15 cellular contexts compared by ENCODE assay signal in the genomic region with DNA sequence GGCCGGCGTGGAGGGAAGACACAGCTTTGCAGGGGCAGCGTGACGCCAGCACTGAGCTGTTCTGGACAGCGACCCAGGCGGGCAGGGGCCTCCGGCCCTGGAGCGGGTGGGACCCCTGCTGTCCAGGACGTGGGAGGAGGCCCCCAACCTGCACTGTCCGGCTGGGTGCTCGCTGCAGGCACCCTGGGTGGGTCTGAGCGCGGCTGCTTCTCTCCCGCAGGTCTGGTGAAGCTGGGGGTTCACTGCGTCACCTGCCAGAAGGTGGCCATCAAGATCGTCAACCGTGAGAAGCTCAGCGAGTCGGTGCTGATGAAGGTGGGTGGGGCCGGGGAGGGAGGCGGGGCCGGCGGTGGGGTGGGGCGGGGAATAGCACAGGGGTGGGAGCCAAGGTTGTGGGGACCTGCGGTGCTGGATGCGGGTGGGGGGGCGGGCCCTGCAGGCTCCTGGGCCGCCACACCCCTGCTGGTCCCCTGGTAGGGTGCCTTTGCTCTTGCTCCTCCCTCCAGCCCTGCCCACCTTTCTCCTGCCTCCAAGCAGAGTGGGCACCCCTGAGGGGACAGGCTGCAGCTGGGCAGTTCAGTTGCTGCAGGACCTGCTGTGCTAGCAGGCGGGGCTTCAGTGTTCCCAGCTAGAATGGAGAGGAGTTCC. TPM values are rescaled to one million over a fixed set of nuclear protein-coding genes. Genes with fewer than 3 reads are reported as not detected.
DNase-seq lines count a peak whose midpoint lies in the region; ATAC-seq, FAIRE-seq and TF ChIP-seq lines count a peak whose summit lies in the region.
"Had no signal": no experiment of that assay in that cellular context is flagged by ENCODE, and none has a peak within 500 bp of the region (broad histone marks: within the 10 kb centered on the region; RNA-seq: fewer than 3 reads in every experiment).

No MANE protein-coding gene starts in this region.

- intact Hi-C loops in A673 (cut with micrococcal nuclease; ENCODE audit: unreplicated experiment) = no loop called here
- intact Hi-C loops in Caco-2 (cut with micrococcal nuclease; ENCODE audit: unreplicated experiment) = no loop called here

- POLR2A ChIA-PET in A673 (lab: Charles Lee; ENCODE audit: low non-redundant PET) = no interaction called here
- POLR2A ChIA-PET in Caco-2 (lab: Charles Lee) = no interaction called here

- no peaks in the 10 kb centered on the region for H3K4me1 Mint-ChIP-seq in Caco-2 (ENCODE audit: low read depth, unreplicated experiment)
- H3K4me1 Mint-ChIP-seq: activated T-helper 17 cell treated with anti-CD3 and anti-CD28 coated beads, Interleukin-2, amount 50 U/mL, for 72 hours; CD14-positive monocyte had no signal

- no peak for ATAC-seq in left lobe of liver
- ATAC-seq: activated T-helper 17 cell treated with anti-CD3 and anti-CD28 coated beads, Interleukin-2, amount 50 U/mL, for 72 hours had no signal

- H3K9me3 ChIP-seq in A673 (ENCODE audit: low read depth, low read length, poor library complexity, severe bottlenecking) (no peaks in the 10 kb centered on the region), Caco-2 (no peaks in the 10 kb centered on the region)

- no peaks in the 10 kb centered on the region for H3K27me3 Mint-ChIP-seq in Caco-2 (ENCODE audit: insufficient read depth, unreplicated experiment)
- H3K27me3 Mint-ChIP-seq: activated T-helper 17 cell treated with anti-CD3 and anti-CD28 coated beads, Interleukin-2, amount 50 U/mL, for 72 hours had no signal

- CTCF ChIA-PET in A673 (lab: Charles Lee) (no interaction called here), Caco-2 (lab: Charles Lee) (no interaction called here)

- H3K4me3 ChIP-seq in A673 (ENCODE audit: low read depth, low read length, poor library complexity, severe bottlenecking) (no peak overlapping the region), Caco-2 (ENCODE audit: low read depth, low read length) (no peak overlapping the region)

- no peaks in the 10 kb centered on the region for H3K36me3 ChIP-seq in A673 (ENCODE audit: insufficient read depth, low read length, poor library complexity, severe bottlenecking)
- H3K36me3 ChIP-seq in Caco-2 (ENCODE audit: control insufficient read depth, insufficient read depth, low read length) = no peaks in the 10 kb centered on the region

- H3K27ac Mint-ChIP-seq in Caco-2 (ENCODE audit: unreplicated experiment) = no peak overlapping the region
- H3K27ac Mint-ChIP-seq: activated T-helper 17 cell treated with anti-CD3 and anti-CD28 coated beads, Interleukin-2, amount 50 U/mL, for 72 hours; CD14-positive monocyte had no signal

- H3K27me3 ChIP-seq in A673 (replicated peaks; ENCODE audit: insufficient read depth, low read depth, low read length, poor library complexity) (no peaks in the 10 kb centered on the region), Caco-2 (replicated peaks; ENCODE audit: control insufficient read depth, insufficient read depth, low read length) (no peaks in the 10 kb centered on the region)

- H3K4me3 Mint-ChIP-seq in Caco-2 (ENCODE audit: unreplicated experiment) = no peak overlapping the region
- H3K4me3 Mint-ChIP-seq: activated T-helper 17 cell treated with anti-CD3 and anti-CD28 coated beads, Interleukin-2, amount 50 U/mL, for 72 hours had no signal

- DNase-seq in A673 (ENCODE audit: low spot score) = peak; percentile 17
- peak; percentile 72 for DNase-seq in GM13977 (ENCODE audit: low spot score)
- peak; percentile 57 to 79 for DNase-seq in NCI-H526 (lab: John Stamatoyannopoulos, UW)
- peak; percentile 68 for DNase-seq in germinal center (ENCODE audit: low spot score)
- DNase-seq in left lobe of liver (ENCODE audit: low spot score) = no peak
- no peak for DNase-seq in D721Med (ENCODE audit: insufficient read length, low spot score)
- DNase-seq in KG1 (lab: John Stamatoyannopoulos, UW) = no peak
- no peak for DNase-seq in Caco-2
- DNase-seq: activated CD4-positive, CD25-positive, alpha-beta regulatory T cell treated with anti-CD3 and anti-CD28 coated beads, Interleukin-2, amount 50 U/mL, for 72 hours; foreskin fibroblast; NCI-H1048; right cardiac atrium had no signal

- in situ Hi-C loops in GM13977 (cut with MboI; ENCODE audit: low pct_unique_long_range_greater_than_20kb, low sequenced_read_pairs, unreplicated experiment) = no loop called here

- no peaks in the 10 kb centered on the region for H3K9me3 Mint-ChIP-seq in Caco-2 (ENCODE audit: unreplicated experiment)
- H3K9me3 Mint-ChIP-seq: activated T-helper 17 cell treated with anti-CD3 and anti-CD28 coated beads, Interleukin-2, amount 50 U/mL, for 72 hours; CD14-positive monocyte had no signal

- BruUV-seq in A673 (replicated peaks; lab: Mats Ljungman, UMichigan) = no TSS peak
- BruUV-seq in Caco-2 (replicated peaks; lab: Mats Ljungman, UMichigan) = no TSS peak

- no peak overlapping the region for H3K27ac ChIP-seq in A673 (ENCODE audit: low read depth, low read length, poor library complexity, severe bottlenecking)

- no peak for TF ChIP-seq CTCF in A673 (conservative IDR thresholded peaks at IDR 0.05; ENCODE audit: low read depth, low read length)
- TF ChIP-seq CTCF in GM13977 (IDR thresholded peaks at IDR 0.05; ENCODE audit: extremely low read depth, insufficient read depth, missing control alignments) = no peak
- no peak for TF ChIP-seq CTCF in D721Med (IDR thresholded peaks at IDR 0.05; ENCODE audit: insufficient read depth, missing control alignments)
- TF ChIP-seq CTCF in Caco-2 (IDR thresholded peaks at IDR 0.05; ENCODE audit: insufficient read depth in 1 of 2, low read depth in 1 of 2, low read length in 1 of 2, severe bottlenecking in 1 of 2, unreplicated experiment in 1 of 2) = no peak

- H3K4me1 ChIP-seq in A673 (ENCODE audit: insufficient read depth, low read length, poor library complexity, severe bottlenecking) = no peaks in the 10 kb centered on the region
- H3K4me1 ChIP-seq in Caco-2 = peaks cover 28% of the 10 kb centered on the region

- FAIRE-seq in D721Med (lab: Jason Lieb, UNC) = no peak
- FAIRE-seq: keratinocyte had no signal

- no peaks in the 10 kb centered on the region for H3K36me3 Mint-ChIP-seq in Caco-2 (ENCODE audit: insufficient read depth, unreplicated experiment)
- H3K36me3 Mint-ChIP-seq: CD14-positive monocyte had no signal

RNA-seq across cellular contexts. Expression of a gene that starts 46.2 kb away (rescaled TPM):
- total RNA-seq in A673 (2021) (2.2 and 3.6 TPM in 2 replicates), left lobe of liver (0.18 TPM), Caco-2 (2022) (32.8 and 35.9 TPM in 2 replicates)

RNA-seq across cellular contexts. Expression of a gene that starts 50.6 kb away (rescaled TPM):
- total RNA-seq in A673 (2021) (14.5 and 14.7 TPM in 2 replicates), left lobe of liver (12.6 TPM), Caco-2 (2022) (29.6 and 32.7 TPM in 2 replicates)

Comparison
In these comparisons a context has a peak if more than half of its experiments do, and no peak if none do; other contexts are left out.
1. DNase-seq: peak in A673 (single experiment), GM13977 (single experiment), NCI-H526 (2 of 2) and germinal center (single experiment); none in left lobe of liver (single experiment), D721Med (single experiment), KG1 (single experiment) and Caco-2 (0 of 2).